ENCODE assay signal across 9 cellular contexts in the genomic region with DNA sequence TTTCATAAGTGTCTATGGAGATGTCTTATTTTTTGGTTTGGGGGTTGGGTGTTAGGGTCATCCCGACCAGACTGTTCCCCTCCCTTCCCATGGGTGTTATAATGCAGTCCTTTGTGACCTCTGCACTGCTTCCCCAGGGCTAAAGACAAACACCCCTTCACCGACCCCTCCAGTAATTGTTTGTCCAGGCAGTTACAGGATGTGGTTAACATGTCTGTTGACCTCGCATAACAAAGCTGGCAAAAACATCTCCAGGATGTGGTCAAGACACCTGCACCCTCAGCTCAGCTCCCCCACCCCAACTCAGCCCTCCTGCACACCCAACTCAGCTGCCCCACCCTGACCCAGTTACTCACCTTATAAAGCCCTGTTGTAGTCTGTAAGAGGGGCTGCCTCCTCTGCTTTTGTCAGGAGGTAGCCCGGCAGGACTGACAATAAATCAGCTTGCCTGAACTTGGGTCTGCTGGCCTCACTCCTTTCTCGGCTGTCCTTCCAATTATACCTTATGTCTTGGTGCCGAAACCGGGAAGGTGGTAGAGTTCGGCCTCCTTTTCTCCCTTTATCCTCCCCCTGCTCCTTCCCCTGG.
DNase-seq lines count a peak whose midpoint lies in the region; ATAC-seq and TF ChIP-seq lines count a peak whose summit lies in the region.
"Had no signal": no experiment of that assay in that cellular context is flagged by ENCODE, and none has a peak within 500 bp of the region (broad histone marks: within the 10 kb centered on the region; RNA-seq: fewer than 3 reads in every experiment).

No MANE protein-coding gene starts in this region.

- DNase-seq in DMS53 (lab: John Stamatoyannopoulos, UW), result peak; percentile 57
- DNase-seq in DMS53 treated with DMSO at 0.1 percent for 48 hours (lab: John Stamatoyannopoulos, UW; ENCODE audit: unreplicated experiment), result no peak
- no peak for DNase-seq in natural killer cell treated with Interleukin-12 subunit alpha and Interleukin-12 subunit beta and Interleukin-15 and Interleukin-18, amount 100 ng/mL, for 72 hours (ENCODE audit: low spot score)
- DNase-seq in NCI-H146 treated with DMSO at 0.1 percent for 48 hours (lab: John Stamatoyannopoulos, UW; ENCODE audit: unreplicated experiment), result no peak
- DNase-seq in NOMO-1 treated with DMSO at 0.1 percent for 48 hours (lab: John Stamatoyannopoulos, UW; ENCODE audit: unreplicated experiment), result no peak
- DNase-seq in DMS79 (lab: John Stamatoyannopoulos, UW), result no peak
- DNase-seq: heart right ventricle had no signal

- peaks cover 48 to 53% of the 10 kb centered on the region in 2 donors for H3K4me1 Mint-ChIP-seq in natural killer cell treated with Interleukin-12 subunit alpha and Interleukin-12 subunit beta and Interleukin-15 and Interleukin-18, amount 100 ng/mL, for 72 hours (ENCODE audit: low read depth in 2 of 2)

- peak; percentile 93 for ATAC-seq in HG02885 (IDR thresholded peaks at IDR 0.05; ENCODE audit: poor library complexity, unreplicated experiment)
- ATAC-seq in natural killer cell treated with Interleukin-12 subunit alpha and Interleukin-12 subunit beta and Interleukin-15 and Interleukin-18, amount 100 ng/mL, for 72 hours, result peak; percentile 66 to 84

- H3K4me3 Mint-ChIP-seq in natural killer cell treated with Interleukin-12 subunit alpha and Interleukin-12 subunit beta and Interleukin-15 and Interleukin-18, amount 100 ng/mL, for 72 hours, result peak overlapping the region; percentile 40

- peak; percentile 39 for TF ChIP-seq POLR2A in Raji (IDR thresholded peaks at IDR 0.05; ENCODE audit: insufficient read depth, low read depth, low read length)

- peaks cover 17% of the 10 kb centered on the region for H3K36me3 Mint-ChIP-seq in natural killer cell treated with Interleukin-12 subunit alpha and Interleukin-12 subunit beta and Interleukin-15 and Interleukin-18, amount 100 ng/mL, for 72 hours

- peak overlapping the region; percentile 8 to 40 for H3K27ac Mint-ChIP-seq in natural killer cell treated with Interleukin-12 subunit alpha and Interleukin-12 subunit beta and Interleukin-15 and Interleukin-18, amount 100 ng/mL, for 72 hours

- H3K9me3 Mint-ChIP-seq in natural killer cell treated with Interleukin-12 subunit alpha and Interleukin-12 subunit beta and Interleukin-15 and Interleukin-18, amount 100 ng/mL, for 72 hours, result peaks cover 19% of the 10 kb centered on the region

- H3K27me3 Mint-ChIP-seq in natural killer cell treated with Interleukin-12 subunit alpha and Interleukin-12 subunit beta and Interleukin-15 and Interleukin-18, amount 100 ng/mL, for 72 hours, result no peaks in the 10 kb centered on the region
